17 cellular contexts compared by ENCODE assay signal in genomic region chr17:61015966-61016365, GRCh38.
A peak's percentile ranks its signal among the peaks of the same experiment; 100 is the strongest.
DNase-seq lines count a peak whose midpoint lies in the region; TF ChIP-seq lines count a peak whose summit lies in the region.
"Had no signal": no experiment of that assay in that cellular context is flagged by ENCODE, and none has a peak within 500 bp of the region (broad histone marks: within the 10 kb centered on the region; RNA-seq: fewer than 3 reads in every experiment).

No MANE protein-coding gene starts in this region.

- TF ChIP-seq POLR2A in ovary (IDR thresholded peaks at IDR 0.05), result no peak

- H3K4me1 Mint-ChIP-seq in endodermal cell, result peaks cover 31% of the 10 kb centered on the region

- no peak overlapping the region for H3K9ac ChIP-seq in adipocyte (ENCODE audit: low read length)
- no peak overlapping the region for H3K9ac ChIP-seq in endodermal cell (ENCODE audit: extremely low read depth, low read length, poor library complexity, severe bottlenecking)

- intact Hi-C loops in ovary (cut with DNase I), result no loop called here

- peaks cover 81% of the 10 kb centered on the region for H3K27me3 Mint-ChIP-seq in endodermal cell (ENCODE audit: insufficient read depth)

- TF ChIP-seq CTCF in foreskin fibroblast (IDR thresholded peaks at IDR 0.05; ENCODE audit: low read depth, low read length) (no peak), ovary (IDR thresholded peaks at IDR 0.05) (no peak), endodermal cell (conservative IDR thresholded peaks at IDR 0.05) (no peak)

- peaks cover 3% of the 10 kb centered on the region for H3K36me3 Mint-ChIP-seq in endodermal cell (ENCODE audit: low read depth)

- peak; percentile 11 for DNase-seq in GM04503 (ENCODE audit: low read depth)
- DNase-seq in adipocyte (ENCODE audit: low read depth), result peak; percentile 60
- DNase-seq in foreskin fibroblast, result peak; percentile 21 to 64
- no peak for DNase-seq in NCI-H526 treated with DMSO at 0.1 percent for 48 hours (lab: John Stamatoyannopoulos, UW)
- DNase-seq in ovary, result no peak
- DNase-seq in NCI-H524 treated with DMSO at 0.1 percent for 48 hours (lab: John Stamatoyannopoulos, UW), result no peak
- DNase-seq in endodermal cell, result no peak
- DNase-seq: CD8-positive, alpha-beta T cell; DND-41; GF-D8; MV-4-11; NCI-H1417 treated with DMSO at 0.1 percent for 48 hours; NCI-H2029; NCI-H2171 treated with DMSO at 0.1 percent for 48 hours; SIG-M5 had no signal

- H3K4me1 ChIP-seq in ACC112 (ENCODE audit: control insufficient read depth, insufficient read depth, low read length, unreplicated experiment), result peaks cover 10% of the 10 kb centered on the region
- peaks cover 5% of the 10 kb centered on the region for H3K4me1 ChIP-seq in adipocyte (ENCODE audit: control insufficient read depth, insufficient read depth, low read length)
- no peaks in the 10 kb centered on the region for H3K4me1 ChIP-seq in ovary (ENCODE audit: insufficient read depth)
- no peaks in the 10 kb centered on the region for H3K4me1 ChIP-seq in endodermal cell (ENCODE audit: control insufficient read depth, insufficient read depth, low read length)
- H3K4me1 ChIP-seq: HAP-1 had no signal

- H3K79me2 ChIP-seq in ACC112 (ENCODE audit: control insufficient read depth, insufficient read depth, low read length, unreplicated experiment), result no peaks in the 10 kb centered on the region

- no peaks in the 10 kb centered on the region for H3K9me3 Mint-ChIP-seq in endodermal cell
- H3K9me3 Mint-ChIP-seq: CD8-positive, alpha-beta T cell had no signal

- H3K27me3 ChIP-seq in ACC112 (ENCODE audit: insufficient read depth, low read length) (no peaks in the 10 kb centered on the region), adipocyte (replicated peaks; ENCODE audit: control insufficient read depth, insufficient read depth, low read length) (no peaks in the 10 kb centered on the region), ovary (no peaks in the 10 kb centered on the region), endodermal cell (ENCODE audit: control insufficient read depth, insufficient read depth, low read length, poor library complexity, severe bottlenecking) (peaks cover 77% of the 10 kb centered on the region)

- peak overlapping the region; percentile 21 for H3K4me3 ChIP-seq in ACC112 (ENCODE audit: low read depth, low read length)
- H3K4me3 ChIP-seq in adipocyte (ENCODE audit: low read length), result peak overlapping the region; percentile 50
- peak overlapping the region in 1 of 2 donors; percentile 28 for H3K4me3 ChIP-seq in foreskin fibroblast (ENCODE audit: low read depth in 1 of 2, low read length in 2 of 2)
- no peak overlapping the region for H3K4me3 ChIP-seq in ovary
- no peak overlapping the region for H3K4me3 ChIP-seq in endodermal cell (ENCODE audit: low read length)
- H3K4me3 ChIP-seq: HAP-1 had no signal

- H3K4me3 Mint-ChIP-seq in endodermal cell, result no peak overlapping the region
- H3K4me3 Mint-ChIP-seq: CD8-positive, alpha-beta T cell had no signal

- no peak overlapping the region for H3K27ac Mint-ChIP-seq in endodermal cell
- H3K27ac Mint-ChIP-seq: CD8-positive, alpha-beta T cell had no signal

- H3K36me3 ChIP-seq in ACC112 (ENCODE audit: insufficient read depth, low read length) (no peaks in the 10 kb centered on the region), adipocyte (ENCODE audit: control insufficient read depth, insufficient read depth, low read length, severe bottlenecking) (no peaks in the 10 kb centered on the region), ovary (no peaks in the 10 kb centered on the region), endodermal cell (ENCODE audit: control insufficient read depth, insufficient read depth, low read length) (no peaks in the 10 kb centered on the region)
- H3K36me3 ChIP-seq: HAP-1 had no signal

- H3K9me3 ChIP-seq in adipocyte (ENCODE audit: control insufficient read depth, low read length) (no peaks in the 10 kb centered on the region), ovary (no peaks in the 10 kb centered on the region), endodermal cell (ENCODE audit: control insufficient read depth, low read length) (no peaks in the 10 kb centered on the region)
- H3K9me3 ChIP-seq: HAP-1 had no signal

- WGBS in ovary, 3 donors, result 75 to 85% (median 81%) methylated on average over 3 of the region's 3 CpGs
- 95 to 96% methylated on average over 2 to 3 of the region's 3 CpGs for WGBS in endodermal cell (ENCODE audit: insufficient coverage in 1 of 2, insufficient read length in 1 of 2), 2 experiments

- TF ChIP-seq EP300 in ovary (IDR thresholded peaks at IDR 0.05), result no peak

- H3K27ac ChIP-seq in ACC112 (ENCODE audit: low read depth, low read length), result no peak overlapping the region
- no peak overlapping the region for H3K27ac ChIP-seq in ovary
- no peak overlapping the region for H3K27ac ChIP-seq in endodermal cell (ENCODE audit: low read depth, low read length)

- H2AFZ ChIP-seq in ACC112 (ENCODE audit: low read length, unreplicated experiment), result no peak overlapping the region

Comparison
In these comparisons a context has a peak if more than half of its experiments do, and no peak if none do; other contexts are left out.
1. H3K4me3 ChIP-seq: peak in ACC112 (single experiment) and adipocyte (single experiment); none in ovary (single experiment) and endodermal cell (single experiment).
2. DNase-seq: peak in GM04503 (single experiment), adipocyte (single experiment) and foreskin fibroblast (2 of 2); none in NCI-H526 treated with DMSO at 0.1 percent for 48 hours (single experiment), ovary (0 of 5), NCI-H524 treated with DMSO at 0.1 percent for 48 hours (single experiment) and endodermal cell (single experiment).